17 cellular contexts compared by ENCODE assay signal in genomic region chr12:99427104-99427503, GRCh38.
A peak's percentile ranks its signal among the peaks of the same experiment; 100 is the strongest.
DNase-seq lines count a peak whose midpoint lies in the region; ATAC-seq and TF ChIP-seq lines count a peak whose summit lies in the region.
"Had no signal": no experiment of that assay in that cellular context is flagged by ENCODE, and none has a peak within 500 bp of the region (broad histone marks: within the 10 kb centered on the region; RNA-seq: fewer than 3 reads in every experiment).

No MANE protein-coding gene starts in this region.

- ATAC-seq in GM19328 (IDR thresholded peaks at IDR 0.05; ENCODE audit: unreplicated experiment) (peak; percentile 70), HG02798 (IDR thresholded peaks at IDR 0.05; ENCODE audit: poor library complexity, unreplicated experiment) (peak; percentile 66), HG03565 (IDR thresholded peaks at IDR 0.05; ENCODE audit: unreplicated experiment) (peak; percentile 65)
- ATAC-seq: CD8-positive, alpha-beta T cell; effector memory CD8-positive, alpha-beta T cell; HCT116; mucosa of descending colon; PC-3 had no signal

- no peak for TF ChIP-seq CTCF in spleen (IDR thresholded peaks at IDR 0.05 in 8 of 11, conservative IDR thresholded peaks at IDR 0.05 in 3 of 11)

- H3K4me3 ChIP-seq in spleen = no peak overlapping the region
- H3K4me3 ChIP-seq: breast epithelium, mucosa of descending colon, ovary, suprapubic skin had no signal

- TF ChIP-seq POLR2A in spleen (IDR thresholded peaks at IDR 0.05) = no peak

- peaks cover 0 to 2% (median 0%) of the 10 kb centered on the region in 8 donors for H3K9me3 ChIP-seq in spleen
- H3K9me3 ChIP-seq: breast epithelium, ovary, suprapubic skin had no signal

- H3K36me3 ChIP-seq in spleen = no peaks in the 10 kb centered on the region
- H3K36me3 ChIP-seq: breast epithelium, ovary, suprapubic skin had no signal

- WGBS in spleen, 5 donors = 49 to 69% (median 50%) methylated on average over 2 of the region's 2 CpGs

- H3K27me3 ChIP-seq in spleen (replicated peaks in 1 of 7) = no peaks in the 10 kb centered on the region
- H3K27me3 ChIP-seq: breast epithelium, ovary, suprapubic skin had no signal

- no peak overlapping the region for H3K27ac ChIP-seq in spleen
- H3K27ac ChIP-seq: breast epithelium, ovary, suprapubic skin had no signal

- DNase-seq in Caki2 (ENCODE audit: low read depth) (peak; percentile 77), spleen (no peak), NCI-H2227 treated with DMSO at 0.1 percent for 48 hours (lab: John Stamatoyannopoulos, UW) (no peak), NCI-H1092 (lab: John Stamatoyannopoulos, UW) (no peak)
- no peak for DNase-seq in activated CD4-positive, alpha-beta T cell treated with anti-CD3 and anti-CD28 coated beads for 48 hours
- DNase-seq: CD8-positive, alpha-beta T cell; effector memory CD8-positive, alpha-beta T cell; immature natural killer cell; mucosa of descending colon; ovary; PC-3 had no signal

- in situ Hi-C loops in Caki2 (cut with HindIII; ENCODE audit: low pct_unique_long_range_greater_than_20kb, low sequenced_read_pairs) = no loop called here

- intact Hi-C loops in spleen (cut with DNase I; ENCODE audit: low total_unique reads) = no loop called here

- H3K4me1 ChIP-seq in spleen = no peaks in the 10 kb centered on the region
- H3K4me1 ChIP-seq: breast epithelium, suprapubic skin had no signal
